In genomic region chr21:29549614-29550013, GRCh38 we compare ENCODE assay signal across 25 cellular contexts.
"Had no signal": no experiment of that assay in that cellular context is flagged by ENCODE, and none has a peak within 500 bp of the region (broad histone marks: within the 10 kb centered on the region; RNA-seq: fewer than 3 reads in every experiment).

No MANE protein-coding gene starts in this region.

- H3K27ac Mint-ChIP-seq: dendritic cell treated with granulocyte-macrophage colony-stimulating factor and Interleukin-4, amounts not matched to agents 40 ng/mL and 50 ng/mL, for 4 days; effector memory CD8-positive, alpha-beta T cell; endodermal cell had no signal

- ATAC-seq: effector memory CD8-positive, alpha-beta T cell; esophagus mucosa; foreskin keratinocyte; gastrocnemius medialis; gastroesophageal sphincter; heart left ventricle; heart right ventricle had no signal

- H3K4me3 Mint-ChIP-seq: dendritic cell treated with granulocyte-macrophage colony-stimulating factor and Interleukin-4, amounts not matched to agents 40 ng/mL and 50 ng/mL, for 4 days; effector memory CD8-positive, alpha-beta T cell; endodermal cell had no signal

- DNase-seq: colonic mucosa; cortex of kidney; dermis blood vessel endothelial cell; dorsolateral prefrontal cortex; effector CD4-positive, alpha-beta T cell; effector CD8-positive, alpha-beta T cell; effector memory CD4-positive, alpha-beta T cell; effector memory CD8-positive, alpha-beta T cell; endodermal cell; erythroblast; esophagus squamous epithelium; foreskin fibroblast; foreskin keratinocyte; foreskin melanocyte; gastrocnemius medialis; glutamatergic neuron; head of caudate nucleus; heart left ventricle; heart right ventricle had no signal

- H3K27ac ChIP-seq: colonic mucosa, coronary artery, dorsolateral prefrontal cortex, epithelial cell of prostate, esophagus muscularis mucosa, esophagus squamous epithelium, foreskin keratinocyte, gastrocnemius medialis, gastroesophageal sphincter, heart left ventricle, heart right ventricle had no signal

- H3K4me3 ChIP-seq: colonic mucosa, coronary artery, dorsolateral prefrontal cortex, esophagus muscularis mucosa, esophagus squamous epithelium, gastrocnemius medialis, gastroesophageal sphincter, heart left ventricle, heart right ventricle had no signal

- H3K27me3 Mint-ChIP-seq: dendritic cell treated with granulocyte-macrophage colony-stimulating factor and Interleukin-4, amounts not matched to agents 40 ng/mL and 50 ng/mL, for 4 days; effector memory CD8-positive, alpha-beta T cell had no signal

- H3K9me3 Mint-ChIP-seq: dendritic cell treated with granulocyte-macrophage colony-stimulating factor and Interleukin-4, amounts not matched to agents 40 ng/mL and 50 ng/mL, for 4 days; endodermal cell had no signal

- H3K4me1 ChIP-seq: colonic mucosa, esophagus muscularis mucosa, foreskin keratinocyte, gastrocnemius medialis, gastroesophageal sphincter, heart left ventricle, heart right ventricle had no signal

- H3K36me3 ChIP-seq: colonic mucosa, esophagus muscularis mucosa, esophagus squamous epithelium, gastrocnemius medialis, gastroesophageal sphincter, heart left ventricle, heart right ventricle had no signal

- H3K4me1 Mint-ChIP-seq: endodermal cell had no signal

- H3K27me3 ChIP-seq: colonic mucosa, dorsolateral prefrontal cortex, esophagus muscularis mucosa, esophagus squamous epithelium, foreskin keratinocyte, gastrocnemius medialis, gastroesophageal sphincter, heart left ventricle, heart right ventricle had no signal
